Comparison of ENCODE assay signal across 11 cellular contexts in the genomic region with DNA sequence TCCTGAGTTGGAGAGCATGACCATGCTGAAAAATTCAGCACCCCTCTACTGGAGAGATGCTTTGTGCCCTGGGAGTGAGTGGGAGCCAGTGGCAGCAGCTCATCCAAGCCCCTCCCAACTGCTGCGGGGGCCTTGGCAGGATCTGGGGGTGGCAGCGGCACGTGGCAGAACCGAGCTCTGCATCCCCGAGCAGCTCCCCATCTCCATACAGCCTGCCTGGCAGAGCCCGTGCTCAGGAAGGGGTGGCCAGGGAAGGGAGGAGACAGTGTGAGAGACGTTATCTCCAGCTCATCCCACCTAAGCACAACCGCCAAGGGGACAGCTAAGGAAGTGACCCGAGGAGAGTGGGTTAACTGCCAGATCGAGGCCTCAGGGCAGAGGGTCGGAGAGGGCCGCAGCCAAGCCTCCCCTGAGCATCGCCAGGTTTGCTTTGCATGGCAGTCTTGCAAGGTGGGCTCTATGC. TPM values are rescaled to one million over a fixed set of nuclear protein-coding genes. Genes with fewer than 3 reads are reported as not detected.
DNase-seq lines count a peak whose midpoint lies in the region; ATAC-seq and TF ChIP-seq lines count a peak whose summit lies in the region.
"Had no signal": no experiment of that assay in that cellular context is flagged by ENCODE, and none has a peak within 500 bp of the region (broad histone marks: within the 10 kb centered on the region; RNA-seq: fewer than 3 reads in every experiment).

No MANE protein-coding gene starts in this region.

- TF ChIP-seq CTCF in uterus (IDR thresholded peaks at IDR 0.05) (no peak), WTC11 (IDR thresholded peaks at IDR 0.05) (no peak)

- peak overlapping the region in 1 of 2 donors; percentile 10 for H3K4me3 ChIP-seq in muscle layer of colon (ENCODE audit: low read depth in 1 of 2, low read length in 2 of 2)
- no peak overlapping the region for H3K4me3 ChIP-seq in uterus
- H3K4me3 ChIP-seq: BLaER1, smooth muscle cell had no signal

- H3K4me1 ChIP-seq in muscle layer of colon (ENCODE audit: insufficient read depth, low read length) (peaks cover 51% of the 10 kb centered on the region), uterus (peaks cover 11 to 17% of the 10 kb centered on the region in 2 donors)

- peak overlapping the region; percentile 81 for H3K27ac Mint-ChIP-seq in central memory CD8-positive, alpha-beta T cell (ENCODE audit: low read depth)
- H3K27ac Mint-ChIP-seq in WTC11 = no peak overlapping the region

- H3K36me3 Mint-ChIP-seq in central memory CD8-positive, alpha-beta T cell (ENCODE audit: insufficient read depth) = peaks cover 27% of the 10 kb centered on the region
- no peaks in the 10 kb centered on the region for H3K36me3 Mint-ChIP-seq in WTC11

- DNase-seq in Right ventricle myocardium inferior (ENCODE audit: missing footprints) = peak; percentile 53
- DNase-seq in left ventricle myocardium superior = no peak
- DNase-seq in central memory CD8-positive, alpha-beta T cell (ENCODE audit: low spot score in 2 of 2) = no peak
- no peak for DNase-seq in uterus
- no peak for DNase-seq in DMS79 treated with DMSO at 0.1 percent for 48 hours (lab: John Stamatoyannopoulos, UW)
- DNase-seq in WTC11 (ENCODE audit: low spot score) = no peak
- DNase-seq: brain microvascular endothelial cell had no signal

- H3K27ac ChIP-seq in muscle layer of colon (ENCODE audit: low read depth, low read length) (peak overlapping the region; percentile 28), uterus (peak overlapping the region; percentile 66 to 70)
- H3K27ac ChIP-seq: BLaER1, brain microvascular endothelial cell had no signal

- H3K9me3 ChIP-seq in muscle layer of colon (ENCODE audit: low read length) (no peaks in the 10 kb centered on the region), uterus (no peaks in the 10 kb centered on the region)
- H3K9me3 ChIP-seq: BLaER1 had no signal

- no peaks in the 10 kb centered on the region for H3K27me3 Mint-ChIP-seq in central memory CD8-positive, alpha-beta T cell
- H3K27me3 Mint-ChIP-seq in WTC11 (ENCODE audit: low read depth) = no peaks in the 10 kb centered on the region

- intact Hi-C loops in Right ventricle myocardium inferior (cut with DNase I) (no loop called here), left ventricle myocardium superior (cut with micrococcal nuclease) (no loop called here), uterus (cut with DNase I; ENCODE audit: low total_unique reads) (no loop called here)

- no peak for ATAC-seq in Right ventricle myocardium inferior
- no peak for ATAC-seq in left ventricle myocardium superior
- ATAC-seq in central memory CD8-positive, alpha-beta T cell (replicated peaks; ENCODE audit: extremely low read depth, poor library complexity, severe bottlenecking) = no peak
- ATAC-seq in WTC11 = no peak
- no peak for ATAC-seq in GM18520 (IDR thresholded peaks at IDR 0.05; ENCODE audit: unreplicated experiment)

- peak overlapping the region; percentile 1 for H3K9ac ChIP-seq in muscle layer of colon (ENCODE audit: low read length)
- H3K9ac ChIP-seq: BLaER1 had no signal

- H3K27me3 ChIP-seq in muscle layer of colon (ENCODE audit: control insufficient read depth in 1 of 2, insufficient read depth in 2 of 2, low read length in 2 of 2) (no peaks in the 10 kb centered on the region), uterus (no peaks in the 10 kb centered on the region)
- H3K27me3 ChIP-seq: BLaER1, brain microvascular endothelial cell had no signal

- H3K4me3 Mint-ChIP-seq in central memory CD8-positive, alpha-beta T cell = peak overlapping the region; percentile 55
- H3K4me3 Mint-ChIP-seq in WTC11 = no peak overlapping the region

- TF ChIP-seq POLR2A in uterus (IDR thresholded peaks at IDR 0.05) = no peak

- H3K9me3 Mint-ChIP-seq in central memory CD8-positive, alpha-beta T cell = no peaks in the 10 kb centered on the region
- peaks cover 4% of the 10 kb centered on the region; the same call in 1 of the 2 replicates for H3K9me3 Mint-ChIP-seq in WTC11

- POLR2A ChIA-PET in WTC11 (lab: Charles Lee) = interaction anchor here (0.6 to 1.4 kb wide), 3 partner anchors 17 to 79 kb away, joined by 3 to 4 read pairs (median 3); a partner anchor contains a TSS

- CTCF ChIA-PET in WTC11 (lab: Charles Lee) = interaction anchor here (0.9 to 5.5 kb wide), 27 partner anchors 8 to 196 kb away, joined by 3 to 121 read pairs (median 6); a partner anchor contains a TSS

- H3K4me1 Mint-ChIP-seq in central memory CD8-positive, alpha-beta T cell = peaks cover 68% of the 10 kb centered on the region
- H3K4me1 Mint-ChIP-seq in WTC11 = peaks cover 12% of the 10 kb centered on the region

- H3K36me3 ChIP-seq in muscle layer of colon (ENCODE audit: insufficient read depth, low read length) (no peaks in the 10 kb centered on the region), uterus (no peaks in the 10 kb centered on the region)
- H3K36me3 ChIP-seq: BLaER1, brain microvascular endothelial cell had no signal

TF ChIP-seq in WTC11, 78 proteins besides CTCF, POLR2A, EP300 and RAD21:
- no peak for TF ChIP-seq ZNF317 (CRISPR knock-in tag; IDR thresholded peaks at IDR 0.05; ENCODE audit: borderline replicate concordance, low read depth)
- no peak for TF ChIP-seq ZNF263 (CRISPR knock-in tag; IDR thresholded peaks at IDR 0.05; ENCODE audit: low read depth)
- no peak for TF ChIP-seq NFATC4 (CRISPR knock-in tag; IDR thresholded peaks at IDR 0.05)
- no peak for TF ChIP-seq NFYB (CRISPR knock-in tag; conservative IDR thresholded peaks at IDR 0.05; ENCODE audit: low read depth)
- TF ChIP-seq, protein P1, sequence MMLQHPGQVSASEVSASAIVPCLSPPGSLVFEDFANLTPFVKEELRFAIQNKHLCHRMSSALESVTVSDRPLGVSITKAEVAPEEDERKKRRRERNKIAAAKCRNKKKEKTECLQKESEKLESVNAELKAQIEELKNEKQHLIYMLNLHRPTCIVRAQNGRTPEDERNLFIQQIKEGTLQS (CRISPR knock-in tag; conservative IDR thresholded peaks at IDR 0.05) = no peak
- TF ChIP-seq ZBTB21 (CRISPR knock-in tag; IDR thresholded peaks at IDR 0.05; ENCODE audit: borderline replicate concordance) = no peak
- no peak for TF ChIP-seq GABPB1 (CRISPR knock-in tag; IDR thresholded peaks at IDR 0.05)
- TF ChIP-seq TCF7 (CRISPR knock-in tag; IDR thresholded peaks at IDR 0.05; ENCODE audit: low read depth) = no peak

RNA-seq across cellular contexts. Expression of a gene that starts 17.2 kb away (rescaled TPM):
- total RNA-seq in Right ventricle myocardium inferior = 11.9 TPM
- total RNA-seq in left ventricle myocardium superior = 11.1 TPM
- total RNA-seq in uterus = 10 to 100 TPM in 3 of 4 donors, 1 to 10 TPM in 1; 6.7 to 33.1 (median 15.9) TPM
- total RNA-seq in WTC11 (2021) = 53.3 to 58.2 TPM (median 56.1 TPM) in 3 replicates

RNA-seq across cellular contexts. Expression of a gene that starts 24.3 kb away (rescaled TPM):
- total RNA-seq in Right ventricle myocardium inferior (not detected), left ventricle myocardium superior (not detected), uterus (10 to 100 TPM in 1 of 4 donors, 1 to 10 TPM in 2, not detected in 1; 2.9 to 11.3 (median 3.2) TPM), WTC11 (2021) (15.8 to 20.2 TPM (median 16.8 TPM) in 3 replicates)

RNA-seq across cellular contexts. Expression of a gene that starts 25.9 kb away (rescaled TPM):
- 25.3 TPM for total RNA-seq in Right ventricle myocardium inferior
- 21.6 TPM for total RNA-seq in left ventricle myocardium superior
- total RNA-seq in uterus = 100 to 1,000 TPM in 1 of 4 donors, 10 to 100 TPM in 2, 1 to 10 TPM in 1; 5.0 to 140 (median 19.3) TPM
- total RNA-seq in WTC11 (2021) = 42.2 to 66.4 TPM (median 51.3 TPM) in 3 replicates

RNA-seq across cellular contexts. Expression of a gene that starts 38.0 kb away (rescaled TPM):
- total RNA-seq in Right ventricle myocardium inferior (21.9 TPM), left ventricle myocardium superior (28.5 TPM), uterus (10 to 100 TPM in 3 of 4 donors, under 1 TPM in 1; 0.59 to 41.7 (median 20.7) TPM), WTC11 (2021) (25.1 to 25.7 TPM (median 25.4 TPM) in 3 replicates)

RNA-seq across cellular contexts. Expression of a gene that starts 55.5 kb away (rescaled TPM):
- total RNA-seq in Right ventricle myocardium inferior = 43.3 TPM
- total RNA-seq in left ventricle myocardium superior = 50.5 TPM
- total RNA-seq in uterus = 100 to 1,000 TPM in 3 of 4 donors, 10 to 100 TPM in 1; 37.7 to 133 (median 111) TPM
- total RNA-seq in WTC11 (2021) = 45.1 to 47.5 TPM (median 45.3 TPM) in 3 replicates
